In the genomic region with DNA sequence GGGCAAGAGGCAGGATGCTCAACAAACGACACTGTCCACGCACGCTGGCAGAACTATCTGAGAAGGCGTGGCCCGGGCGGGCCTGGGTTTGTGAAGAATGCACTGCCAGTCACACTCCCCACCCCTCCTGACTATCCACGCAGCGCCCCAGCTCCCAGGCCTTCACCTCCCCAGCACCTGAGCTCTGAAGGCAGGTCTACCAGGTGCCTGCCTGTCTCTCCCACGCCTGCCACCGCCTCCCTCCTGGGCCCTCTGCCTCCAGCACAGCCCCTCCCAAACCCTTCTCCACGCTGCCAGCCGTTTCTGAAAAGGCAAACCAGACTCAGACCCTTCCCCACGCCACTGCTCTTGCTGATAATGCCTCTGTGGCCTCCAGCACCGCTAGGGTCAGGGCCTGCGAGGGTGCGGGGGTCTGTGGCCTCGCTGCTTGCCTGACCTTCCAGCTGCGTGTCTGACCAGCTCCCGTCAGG, we compare ENCODE assay signal across 21 cellular contexts. TPM values are rescaled to one million over a fixed set of nuclear protein-coding genes. Genes with fewer than 3 reads are reported as not detected.
"Had no signal": no experiment of that assay in that cellular context is flagged by ENCODE, and none has a peak within 500 bp of the region (broad histone marks: within the 10 kb centered on the region; RNA-seq: fewer than 3 reads in every experiment).

No MANE protein-coding gene starts in this region.

- H3K4me1 ChIP-seq: ascending aorta had no signal

- H3K9ac ChIP-seq: SK-N-SH had no signal

- FAIRE-seq: keratinocyte, small intestine had no signal

- H3K4me2 ChIP-seq: SK-N-SH had no signal

- H3K27ac ChIP-seq: ascending aorta had no signal

- H3K4me3 ChIP-seq: ascending aorta, mucosa of descending colon had no signal

- DNase-seq: activated CD4-positive, alpha-beta T cell treated with anti-CD3 and anti-CD28 coated beads, Interleukin-2, amount 10 ng/mL, durations not matched to agents 24 days and 14 days; activated CD8-positive, alpha-beta memory T cell treated with anti-CD3 and anti-CD28 coated beads, Interleukin-2, amount 50 U/mL, for 48 hours; activated CD8-positive, alpha-beta T cell treated with anti-CD3 and anti-CD28 coated beads, Interleukin-2, amount 10 ng/mL, durations not matched to agents 7 days and 5 days; activated gamma-delta T cell; effector CD8-positive, alpha-beta T cell; foreskin fibroblast; mesenchymal stem cell; mucosa of descending colon; naive B cell; SK-N-SH; small intestine; stimulated activated CD4-positive, alpha-beta T cell treated with anti-CD3 and anti-CD28 coated beads, Interleukin-4, amount 100 ng/mL, for 4 hours had no signal

- ATAC-seq: activated CD8-positive, alpha-beta T cell treated with anti-CD3 and anti-CD28 coated beads, Interleukin-2, amount 10 ng/mL, durations not matched to agents 7 days and 5 days; mucosa of descending colon; right cardiac atrium; stimulated activated memory B cell treated with anti-CD40 and anti-IgM and Interleukin-4, amounts not matched to agents 10 μg/mL and 1 μg/mL and 100 μg/mL, for 72 hours had no signal

- H3K27me3 ChIP-seq: ascending aorta had no signal

- H3K9me3 ChIP-seq: ascending aorta, mucosa of descending colon, SK-N-SH had no signal

RNA-seq across cellular contexts. Expression of gene GGT6, which starts 16.8 kb away (rescaled TPM):
- total RNA-seq: activated CD4-positive, alpha-beta T cell treated with anti-CD3 and anti-CD28 coated beads, Interleukin-2, amount 10 ng/mL, durations not matched to agents 24 days and 14 days; activated CD8-positive, alpha-beta T cell treated with anti-CD3 and anti-CD28 coated beads, Interleukin-2, amount 10 ng/mL, durations not matched to agents 7 days and 5 days; ascending aorta; cerebellum; neural crest cell; osteoblast; progenitor cell of endocrine pancreas; right cardiac atrium had no signal
- polyA plus RNA-seq: right cardiac atrium, SK-N-SH had no signal

RNA-seq across cellular contexts. Expression of gene SMTNL2, which starts 40.7 kb away (rescaled TPM):
- total RNA-seq: activated CD4-positive, alpha-beta T cell treated with anti-CD3 and anti-CD28 coated beads, Interleukin-2, amount 10 ng/mL, durations not matched to agents 24 days and 14 days; activated CD8-positive, alpha-beta T cell treated with anti-CD3 and anti-CD28 coated beads, Interleukin-2, amount 10 ng/mL, durations not matched to agents 7 days and 5 days; liver; osteoblast had no signal
- polyA plus RNA-seq: keratinocyte, SK-N-SH had no signal
